3 cellular contexts compared by ENCODE assay signal in the genomic region with DNA sequence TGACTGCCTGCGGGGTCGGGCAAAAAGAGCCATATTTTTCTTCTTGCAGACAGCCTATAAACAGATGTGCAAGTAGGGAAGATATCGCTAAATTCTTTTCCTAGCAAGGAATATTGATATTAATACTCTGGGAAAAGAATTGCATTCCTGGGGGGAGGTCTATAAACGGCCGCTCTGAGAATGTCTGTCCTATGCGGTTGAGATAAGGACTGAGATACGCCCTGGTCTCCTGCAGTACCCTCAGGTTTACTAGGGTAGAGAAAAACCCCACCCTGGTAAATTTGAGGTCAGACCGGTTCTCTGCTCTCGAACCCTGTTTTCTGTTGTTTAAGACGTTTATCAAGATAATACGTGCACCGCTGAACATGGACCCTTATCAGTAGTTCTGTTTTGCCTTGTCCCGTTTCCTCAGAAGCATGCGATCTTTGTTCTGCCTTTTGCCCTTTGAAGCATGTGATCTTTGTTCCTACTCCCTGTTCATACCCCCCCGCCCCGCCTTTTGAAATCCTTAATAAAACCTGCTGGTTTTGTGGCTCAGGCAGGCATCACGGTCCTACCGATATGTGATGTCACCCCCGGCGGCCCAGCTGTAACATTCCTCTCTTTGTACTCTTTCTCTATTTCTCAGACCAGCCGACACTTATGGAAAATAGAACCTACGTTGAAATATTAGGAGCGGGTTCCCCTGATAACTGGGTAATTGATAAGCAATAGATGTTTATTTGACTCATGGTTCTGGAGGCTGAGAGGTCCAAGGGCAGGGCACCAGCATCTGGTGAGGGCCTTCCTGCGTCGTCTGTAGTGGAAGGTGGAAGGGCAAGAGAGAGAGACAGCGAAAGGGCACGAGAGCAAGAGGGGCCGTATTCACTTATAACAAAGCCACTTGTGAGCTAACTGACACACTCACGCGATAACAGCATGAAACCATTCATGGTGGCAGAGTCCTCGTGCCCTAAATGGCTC.
TF ChIP-seq lines count a peak whose summit lies in the region.
"Not testable (repeated sequence)": the region's sequence is repeated elsewhere in the genome, so short reads cannot be mapped to it uniquely, and the experiment has no call there.

No MANE protein-coding gene starts in this region.

TF ChIP-seq in HEK293, 187 proteins besides CTCF, POLR2A, EP300 and RAD21:
- TF ChIP-seq SETDB1 (IDR thresholded peaks at IDR 0.05; ENCODE audit: insufficient read length, low read length), result peak; percentile 69

TF ChIP-seq in K562, 482 proteins besides CTCF, POLR2A, EP300 and RAD21:
- TF ChIP-seq ZNF445 (CRISPR knock-in tag; IDR thresholded peaks at IDR 0.05; ENCODE audit: low read depth) (peak; percentile 63; the same call in 1 of the 2 replicates), TRIM28 (IDR thresholded peaks at IDR 0.05) (0 out of 2 replicates have a peak, but pooled peaks have one; percentile 31), TRIM24 (IDR thresholded peaks at IDR 0.05) (peak in 1 of 2 experiments; percentile 53; a peak in 1 of 4 replicates)
- TF ChIP-seq, protein P1, sequence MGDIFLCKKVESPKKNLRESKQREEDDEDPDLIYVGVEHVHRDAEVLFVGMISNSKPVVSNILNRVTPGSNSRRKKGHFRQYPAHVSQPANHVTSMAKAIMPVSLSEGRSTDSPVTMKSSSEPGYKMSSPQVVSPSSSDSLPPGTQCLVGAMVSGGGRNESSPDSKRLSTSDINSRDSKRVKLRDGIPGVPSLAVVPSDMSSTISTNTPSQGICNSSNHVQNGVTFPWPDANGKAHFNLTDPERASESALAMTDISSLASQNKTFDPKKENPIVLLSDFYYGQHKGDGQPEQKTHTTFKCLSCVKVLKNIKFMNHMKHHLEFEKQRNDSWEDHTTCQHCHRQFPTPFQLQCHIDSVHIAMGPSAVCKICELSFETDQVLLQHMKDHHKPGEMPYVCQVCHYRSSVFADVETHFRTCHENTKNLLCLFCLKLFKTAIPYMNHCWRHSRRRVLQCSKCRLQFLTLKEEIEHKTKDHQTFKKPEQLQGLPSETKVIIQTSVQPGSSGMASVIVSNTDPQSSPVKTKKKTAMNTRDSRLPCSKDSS (IDR thresholded peaks at IDR 0.05; ENCODE audit: low read depth, partially characterized antibody), result peak; percentile 17

TF ChIP-seq in HepG2, 621 proteins besides CTCF, POLR2A, EP300 and RAD21:
- TF ChIP-seq, protein P2, sequence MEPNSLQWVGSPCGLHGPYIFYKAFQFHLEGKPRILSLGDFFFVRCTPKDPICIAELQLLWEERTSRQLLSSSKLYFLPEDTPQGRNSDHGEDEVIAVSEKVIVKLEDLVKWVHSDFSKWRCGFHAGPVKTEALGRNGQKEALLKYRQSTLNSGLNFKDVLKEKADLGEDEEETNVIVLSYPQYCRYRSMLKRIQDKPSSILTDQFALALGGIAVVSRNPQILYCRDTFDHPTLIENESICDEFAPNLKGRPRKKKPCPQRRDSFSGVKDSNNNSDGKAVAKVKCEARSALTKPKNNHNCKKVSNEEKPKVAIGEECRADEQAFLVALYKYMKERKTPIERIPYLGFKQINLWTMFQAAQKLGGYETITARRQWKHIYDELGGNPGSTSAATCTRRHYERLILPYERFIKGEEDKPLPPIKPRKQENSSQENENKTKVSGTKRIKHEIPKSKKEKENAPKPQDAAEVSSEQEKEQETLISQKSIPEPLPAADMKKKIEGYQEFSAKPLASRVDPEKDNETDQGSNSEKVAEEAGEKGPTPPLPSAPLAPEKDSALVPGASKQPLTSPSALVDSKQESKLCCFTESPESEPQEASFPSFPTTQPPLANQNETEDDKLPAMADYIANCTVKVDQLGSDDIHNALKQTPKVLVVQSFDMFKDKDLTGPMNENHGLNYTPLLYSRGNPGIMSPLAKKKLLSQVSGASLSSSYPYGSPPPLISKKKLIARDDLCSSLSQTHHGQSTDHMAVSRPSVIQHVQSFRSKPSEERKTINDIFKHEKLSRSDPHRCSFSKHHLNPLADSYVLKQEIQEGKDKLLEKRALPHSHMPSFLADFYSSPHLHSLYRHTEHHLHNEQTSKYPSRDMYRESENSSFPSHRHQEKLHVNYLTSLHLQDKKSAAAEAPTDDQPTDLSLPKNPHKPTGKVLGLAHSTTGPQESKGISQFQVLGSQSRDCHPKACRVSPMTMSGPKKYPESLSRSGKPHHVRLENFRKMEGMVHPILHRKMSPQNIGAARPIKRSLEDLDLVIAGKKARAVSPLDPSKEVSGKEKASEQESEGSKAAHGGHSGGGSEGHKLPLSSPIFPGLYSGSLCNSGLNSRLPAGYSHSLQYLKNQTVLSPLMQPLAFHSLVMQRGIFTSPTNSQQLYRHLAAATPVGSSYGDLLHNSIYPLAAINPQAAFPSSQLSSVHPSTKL (CRISPR knock-in tag; IDR thresholded peaks at IDR 0.05), result peak; percentile 64
- TF ChIP-seq, protein P3, sequence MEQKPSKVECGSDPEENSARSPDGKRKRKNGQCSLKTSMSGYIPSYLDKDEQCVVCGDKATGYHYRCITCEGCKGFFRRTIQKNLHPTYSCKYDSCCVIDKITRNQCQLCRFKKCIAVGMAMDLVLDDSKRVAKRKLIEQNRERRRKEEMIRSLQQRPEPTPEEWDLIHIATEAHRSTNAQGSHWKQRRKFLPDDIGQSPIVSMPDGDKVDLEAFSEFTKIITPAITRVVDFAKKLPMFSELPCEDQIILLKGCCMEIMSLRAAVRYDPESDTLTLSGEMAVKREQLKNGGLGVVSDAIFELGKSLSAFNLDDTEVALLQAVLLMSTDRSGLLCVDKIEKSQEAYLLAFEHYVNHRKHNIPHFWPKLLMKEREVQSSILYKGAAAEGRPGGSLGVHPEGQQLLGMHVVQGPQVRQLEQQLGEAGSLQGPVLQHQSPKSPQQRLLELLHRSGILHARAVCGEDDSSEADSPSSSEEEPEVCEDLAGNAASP (CRISPR knock-in tag; IDR thresholded peaks at IDR 0.05; ENCODE audit: borderline replicate concordance), result peak; percentile 48; the same call in 1 of the 2 replicates
- TF ChIP-seq GATAD2A (CRISPR knock-in tag; IDR thresholded peaks at IDR 0.05) (peak; percentile 34; the same call in 1 of the 2 replicates), RXRB (CRISPR knock-in tag; IDR thresholded peaks at IDR 0.05; ENCODE audit: borderline replicate concordance) (peak; percentile 52; the same call in 1 of the 2 replicates), GATA4 (IDR thresholded peaks at IDR 0.05; ENCODE audit: borderline replicate concordance, low read depth) (0 out of 2 replicates have a peak, but pooled peaks have one; percentile 31), SOX5 (CRISPR knock-in tag; IDR thresholded peaks at IDR 0.05; ENCODE audit: borderline replicate concordance) (peak; percentile 72; the same call in 1 of the 2 replicates), BCL6 (CRISPR knock-in tag; IDR thresholded peaks at IDR 0.05) (peak; percentile 55; the same call in 1 of the 2 replicates), ZFX (CRISPR knock-in tag; IDR thresholded peaks at IDR 0.05; ENCODE audit: low read depth) (peak; percentile 32; the same call in 1 of the 2 replicates), LCORL (CRISPR knock-in tag; IDR thresholded peaks at IDR 0.05) (peak; percentile 32; the same call in 1 of the 2 replicates), ZNF350 (CRISPR knock-in tag; IDR thresholded peaks at IDR 0.05; ENCODE audit: borderline replicate concordance, low read depth) (0 out of 2 replicates have a peak, but pooled peaks have one; percentile 26), ZNF564 (CRISPR knock-in tag; IDR thresholded peaks at IDR 0.05) (peak; percentile 97; the same call in 1 of the 2 replicates), HNF4G (IDR thresholded peaks at IDR 0.05; ENCODE audit: borderline replicate concordance, low read depth, low read length) (peak; percentile 71), HNF4G (CRISPR knock-in tag; IDR thresholded peaks at IDR 0.05; ENCODE audit: borderline replicate concordance, low read depth) (peak; percentile 70; the same call in 1 of the 2 replicates), NCOR1 (IDR thresholded peaks at IDR 0.05; ENCODE audit: borderline replicate concordance, low read length) (0 out of 2 replicates have a peak, but pooled peaks have one; percentile 58), SOX13 (CRISPR knock-in tag; conservative IDR thresholded peaks at IDR 0.05 in 1 of 2, IDR thresholded peaks at IDR 0.05 in 1 of 2) (peak in 1 of 2 experiments; percentile 66; a peak in 2 of 4 replicates), ZNF605 (CRISPR knock-in tag; IDR thresholded peaks at IDR 0.05) (0 out of 2 replicates have a peak, but pooled peaks have one; percentile 28), CREM (IDR thresholded peaks at IDR 0.05) (peak; percentile 38; the same call in 1 of the 2 replicates), HNF4A (CRISPR knock-in tag; IDR thresholded peaks at IDR 0.05) (peak; percentile 87), ZBTB7B (CRISPR knock-in tag; IDR thresholded peaks at IDR 0.05) (peak; percentile 63; the same call in 1 of the 2 replicates), SAP130 (CRISPR knock-in tag; IDR thresholded peaks at IDR 0.05; ENCODE audit: low read depth) (peak; percentile 26; the same call in 1 of the 2 replicates), ZMYM2 (CRISPR knock-in tag; IDR thresholded peaks at IDR 0.05) (peak; percentile 49; the same call in 1 of the 2 replicates), NR2F6 (IDR thresholded peaks at IDR 0.05) (peak; percentile 51), MTA1 (CRISPR knock-in tag; IDR thresholded peaks at IDR 0.05; ENCODE audit: borderline replicate concordance) (0 out of 2 replicates have a peak, but pooled peaks have one; percentile 50), TCF7 (IDR thresholded peaks at IDR 0.05; ENCODE audit: low read depth) (peak; percentile 62; the same call in 1 of the 2 replicates), MED1 (CRISPR knock-in tag; IDR thresholded peaks at IDR 0.05) (0 out of 2 replicates have a peak, but pooled peaks have one; percentile 24), ZNF430 (CRISPR knock-in tag; IDR thresholded peaks at IDR 0.05) (0 out of 2 replicates have a peak, but pooled peaks have one; percentile 24), HDAC1 (CRISPR knock-in tag; IDR thresholded peaks at IDR 0.05) (0 out of 2 replicates have a peak, but pooled peaks have one; percentile 40), ZNF230 (CRISPR knock-in tag; IDR thresholded peaks at IDR 0.05) (peak; percentile 23; the same call in 1 of the 2 replicates)
- TF ChIP-seq, protein P4, sequence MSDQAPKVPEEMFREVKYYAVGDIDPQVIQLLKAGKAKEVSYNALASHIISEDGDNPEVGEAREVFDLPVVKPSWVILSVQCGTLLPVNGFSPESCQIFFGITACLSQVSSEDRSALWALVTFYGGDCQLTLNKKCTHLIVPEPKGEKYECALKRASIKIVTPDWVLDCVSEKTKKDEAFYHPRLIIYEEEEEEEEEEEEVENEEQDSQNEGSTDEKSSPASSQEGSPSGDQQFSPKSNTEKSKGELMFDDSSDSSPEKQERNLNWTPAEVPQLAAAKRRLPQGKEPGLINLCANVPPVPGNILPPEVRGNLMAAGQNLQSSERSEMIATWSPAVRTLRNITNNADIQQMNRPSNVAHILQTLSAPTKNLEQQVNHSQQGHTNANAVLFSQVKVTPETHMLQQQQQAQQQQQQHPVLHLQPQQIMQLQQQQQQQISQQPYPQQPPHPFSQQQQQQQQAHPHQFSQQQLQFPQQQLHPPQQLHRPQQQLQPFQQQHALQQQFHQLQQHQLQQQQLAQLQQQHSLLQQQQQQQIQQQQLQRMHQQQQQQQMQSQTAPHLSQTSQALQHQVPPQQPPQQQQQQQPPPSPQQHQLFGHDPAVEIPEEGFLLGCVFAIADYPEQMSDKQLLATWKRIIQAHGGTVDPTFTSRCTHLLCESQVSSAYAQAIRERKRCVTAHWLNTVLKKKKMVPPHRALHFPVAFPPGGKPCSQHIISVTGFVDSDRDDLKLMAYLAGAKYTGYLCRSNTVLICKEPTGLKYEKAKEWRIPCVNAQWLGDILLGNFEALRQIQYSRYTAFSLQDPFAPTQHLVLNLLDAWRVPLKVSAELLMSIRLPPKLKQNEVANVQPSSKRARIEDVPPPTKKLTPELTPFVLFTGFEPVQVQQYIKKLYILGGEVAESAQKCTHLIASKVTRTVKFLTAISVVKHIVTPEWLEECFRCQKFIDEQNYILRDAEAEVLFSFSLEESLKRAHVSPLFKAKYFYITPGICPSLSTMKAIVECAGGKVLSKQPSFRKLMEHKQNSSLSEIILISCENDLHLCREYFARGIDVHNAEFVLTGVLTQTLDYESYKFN (CRISPR knock-in tag; conservative IDR thresholded peaks at IDR 0.05), result peak; percentile 66
- TF ChIP-seq LCORL (IDR thresholded peaks at IDR 0.05); SOX13 (IDR thresholded peaks at IDR 0.05); CREM (CRISPR knock-in tag; IDR thresholded peaks at IDR 0.05); NR2F6 (CRISPR knock-in tag; IDR thresholded peaks at IDR 0.05): not testable (repeated sequence)
- TF ChIP-seq, protein P5, sequence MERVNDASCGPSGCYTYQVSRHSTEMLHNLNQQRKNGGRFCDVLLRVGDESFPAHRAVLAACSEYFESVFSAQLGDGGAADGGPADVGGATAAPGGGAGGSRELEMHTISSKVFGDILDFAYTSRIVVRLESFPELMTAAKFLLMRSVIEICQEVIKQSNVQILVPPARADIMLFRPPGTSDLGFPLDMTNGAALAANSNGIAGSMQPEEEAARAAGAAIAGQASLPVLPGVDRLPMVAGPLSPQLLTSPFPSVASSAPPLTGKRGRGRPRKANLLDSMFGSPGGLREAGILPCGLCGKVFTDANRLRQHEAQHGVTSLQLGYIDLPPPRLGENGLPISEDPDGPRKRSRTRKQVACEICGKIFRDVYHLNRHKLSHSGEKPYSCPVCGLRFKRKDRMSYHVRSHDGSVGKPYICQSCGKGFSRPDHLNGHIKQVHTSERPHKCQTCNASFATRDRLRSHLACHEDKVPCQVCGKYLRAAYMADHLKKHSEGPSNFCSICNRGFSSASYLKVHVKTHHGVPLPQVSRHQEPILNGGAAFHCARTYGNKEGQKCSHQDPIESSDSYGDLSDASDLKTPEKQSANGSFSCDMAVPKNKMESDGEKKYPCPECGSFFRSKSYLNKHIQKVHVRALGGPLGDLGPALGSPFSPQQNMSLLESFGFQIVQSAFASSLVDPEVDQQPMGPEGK (CRISPR knock-in tag; IDR thresholded peaks at IDR 0.05), result peak; percentile 73
